Comparison of ENCODE assay signal across 18 cellular contexts in the genomic region with DNA sequence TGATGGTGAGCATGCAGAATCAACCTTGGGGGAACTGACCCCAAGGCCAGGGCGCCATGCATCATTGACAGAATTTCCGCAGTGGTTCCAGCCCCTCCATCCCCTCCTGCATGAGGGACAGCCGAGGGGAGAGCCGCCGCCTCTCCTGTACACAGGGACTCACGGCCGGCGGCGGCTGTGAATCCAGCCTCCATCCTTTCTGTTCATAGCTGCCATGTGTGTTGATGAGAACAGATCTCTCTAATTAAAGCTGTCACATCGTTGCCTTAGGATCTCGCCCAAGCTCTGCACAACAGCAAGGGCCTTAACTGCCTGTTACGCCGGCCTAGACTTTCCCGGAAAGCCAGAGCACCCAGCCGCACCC.
DNase-seq lines count a peak whose midpoint lies in the region; ATAC-seq and TF ChIP-seq lines count a peak whose summit lies in the region.
"Had no signal": no experiment of that assay in that cellular context is flagged by ENCODE, and none has a peak within 500 bp of the region (broad histone marks: within the 10 kb centered on the region; RNA-seq: fewer than 3 reads in every experiment).

No MANE protein-coding gene starts in this region.

- H3K27me3 Mint-ChIP-seq in HFFc6 (ENCODE audit: insufficient read depth), result peaks cover 11% of the 10 kb centered on the region

- H3K4me2 ChIP-seq in SK-N-SH (no peak overlapping the region), neural cell (ENCODE audit: low read length) (no peak overlapping the region), osteoblast (ENCODE audit: insufficient read depth, low read length) (no peak overlapping the region)
- H3K4me2 ChIP-seq: A549; BLaER1 treated with 17β-estradiol and CSF1 and Interleukin-3, amounts not matched to agents 10 nM and 100 nM had no signal

- DNase-seq in SK-N-SH, result peak; percentile 59
- peak; percentile 84 for DNase-seq in osteoblast (ENCODE audit: insufficient read length, low spot score, missing footprints)
- no peak for DNase-seq in HT-29 (ENCODE audit: low spot score)
- no peak for DNase-seq in HFFc6
- DNase-seq: Caco-2; Calu3; CD4-positive, alpha-beta T cell; CD8-positive, alpha-beta T cell; DMS79 treated with DMSO at 0.1 percent for 48 hours; GF-D8 had no signal

- H3K36me3 ChIP-seq in SK-N-SH (replicated peaks in 1 of 2; ENCODE audit: control insufficient read depth in 1 of 2, insufficient read depth in 2 of 2, low read length in 1 of 2) (no peaks in the 10 kb centered on the region), neural cell (ENCODE audit: insufficient read depth, low read length) (no peaks in the 10 kb centered on the region), osteoblast (ENCODE audit: insufficient read depth, low read length) (no peaks in the 10 kb centered on the region)
- H3K36me3 ChIP-seq: BLaER1 treated with 17β-estradiol and CSF1 and Interleukin-3, amounts not matched to agents 10 nM and 100 nM had no signal

- H4K20me1 ChIP-seq in SK-N-SH (ENCODE audit: insufficient read depth) (no peaks in the 10 kb centered on the region), neural cell (ENCODE audit: insufficient read depth) (no peaks in the 10 kb centered on the region), osteoblast (ENCODE audit: insufficient read depth, low read length) (no peaks in the 10 kb centered on the region)

- H3K9me3 ChIP-seq in SK-N-SH (no peaks in the 10 kb centered on the region), neural cell (ENCODE audit: low read length) (no peaks in the 10 kb centered on the region), osteoblast (ENCODE audit: low read depth, low read length) (no peaks in the 10 kb centered on the region)
- H3K9me3 ChIP-seq: A549; BLaER1 treated with 17β-estradiol and CSF1 and Interleukin-3, amounts not matched to agents 10 nM and 100 nM; Caco-2 had no signal

- no peaks in the 10 kb centered on the region for H3K4me1 Mint-ChIP-seq in HFFc6 (ENCODE audit: low read depth)
- H3K4me1 Mint-ChIP-seq: B cell had no signal

- POLR2A ChIA-PET in SK-N-SH (lab: Yijun Ruan, JAX), result interaction anchor here (1.0 kb wide), 1 partner anchor 17 kb away, joined by 3 read pairs; no protein-coding TSS in a partner anchor

- H3K4me3 Mint-ChIP-seq in HFFc6, result no peak overlapping the region
- H3K4me3 Mint-ChIP-seq: B cell; CD4-positive, alpha-beta T cell; CD8-positive, alpha-beta T cell had no signal

- H3K9me2 ChIP-seq in SK-N-SH (no peaks in the 10 kb centered on the region), neural cell (ENCODE audit: insufficient read depth, low read length) (no peaks in the 10 kb centered on the region)

- H3F3A ChIP-seq in SK-N-SH (replicated peaks; ENCODE audit: insufficient read depth), result no peaks in the 10 kb centered on the region
- no peaks in the 10 kb centered on the region for H3F3A ChIP-seq in neural cell (ENCODE audit: insufficient read depth, low read length, poor library complexity, severe bottlenecking)

- H3K4me1 ChIP-seq in SK-N-SH (ENCODE audit: control insufficient read depth in 1 of 2, insufficient read depth in 2 of 2, low read depth in 1 of 2, low read length in 1 of 2) (peaks cover 0 to 38% of the 10 kb centered on the region in 2 experiments; a peak in 1 of 4 replicates), osteoblast (ENCODE audit: insufficient read depth, low read length) (no peaks in the 10 kb centered on the region)
- H3K4me1 ChIP-seq: A549, Caco-2 had no signal

- H3K9ac ChIP-seq in SK-N-SH (no peak overlapping the region), neural cell (ENCODE audit: low read length) (no peak overlapping the region)
- H3K9ac ChIP-seq: BLaER1 treated with 17β-estradiol and CSF1 and Interleukin-3, amounts not matched to agents 10 nM and 100 nM had no signal

- no peak overlapping the region; a peak in 1 of 4 replicates for H3K27ac ChIP-seq in SK-N-SH (ENCODE audit: low read depth in 2 of 2, low read length in 1 of 2)
- H3K27ac ChIP-seq in neural cell (ENCODE audit: low read length), result peak overlapping the region; percentile 53
- no peak overlapping the region for H3K27ac ChIP-seq in osteoblast (ENCODE audit: low read depth, low read length)
- H3K27ac ChIP-seq: 22Rv1; A549; BLaER1 treated with 17β-estradiol and CSF1 and Interleukin-3, amounts not matched to agents 10 nM and 100 nM; C4-2B had no signal

- H2AFZ ChIP-seq in SK-N-SH (ENCODE audit: low read depth) (no peak overlapping the region), neural cell (ENCODE audit: low read depth, low read length) (no peak overlapping the region), osteoblast (ENCODE audit: low read length) (no peak overlapping the region)

- TF ChIP-seq EP300 in SK-N-SH (IDR thresholded peaks at IDR 0.05; ENCODE audit: borderline replicate concordance in 1 of 2, low read depth in 1 of 2, low read length in 1 of 2) (no peak), neural cell (conservative IDR thresholded peaks at IDR 0.05; ENCODE audit: poor library complexity, severe bottlenecking) (no peak)

- no peak overlapping the region for H3K27ac Mint-ChIP-seq in HFFc6
- H3K27ac Mint-ChIP-seq: B cell; CD4-positive, alpha-beta T cell; CD8-positive, alpha-beta T cell had no signal

- CTCF ChIA-PET in SK-N-SH (lab: Yijun Ruan, JAX), result interaction anchor here (1.2 to 2.6 kb wide), 2 partner anchors 10 to 331 kb away, joined by 3 to 9 read pairs; no protein-coding TSS in a partner anchor

- TF ChIP-seq CTCF in SK-N-SH (IDR thresholded peaks at IDR 0.05), result no peak
- TF ChIP-seq CTCF in neural cell (IDR thresholded peaks at IDR 0.05; ENCODE audit: poor library complexity, severe bottlenecking), result no peak
- TF ChIP-seq CTCF in osteoblast (IDR thresholded peaks at IDR 0.05; ENCODE audit: extremely low read depth, low read depth, low read length), result no peak
- TF ChIP-seq CTCF in HFFc6 (IDR thresholded peaks at IDR 0.05), result no peak

- ATAC-seq in SK-N-SH treated with all-trans-retinoic acid at 6 μM for 48 hours, result no peak
- ATAC-seq in HG03469 (IDR thresholded peaks at IDR 0.05; ENCODE audit: unreplicated experiment), result no peak
- ATAC-seq: A549; CD8-positive, alpha-beta T cell had no signal

- no peaks in the 10 kb centered on the region for H3K36me3 Mint-ChIP-seq in HFFc6 (ENCODE audit: low read depth)
- H3K36me3 Mint-ChIP-seq: CD8-positive, alpha-beta T cell had no signal

- no peak for TF ChIP-seq RAD21 in SK-N-SH (IDR thresholded peaks at IDR 0.05; ENCODE audit: low read length)
- no peak for TF ChIP-seq RAD21 in neural cell (conservative IDR thresholded peaks at IDR 0.05)

- H3K79me2 ChIP-seq in SK-N-SH (ENCODE audit: insufficient read depth) (no peaks in the 10 kb centered on the region), neural cell (replicated peaks; ENCODE audit: insufficient read depth, low read length) (no peaks in the 10 kb centered on the region), osteoblast (ENCODE audit: insufficient read depth, low read length) (no peaks in the 10 kb centered on the region)

- no peaks in the 10 kb centered on the region for H3K9me3 Mint-ChIP-seq in HFFc6
- H3K9me3 Mint-ChIP-seq: CD4-positive, alpha-beta T cell; CD8-positive, alpha-beta T cell had no signal

- H3K27me3 ChIP-seq in SK-N-SH (ENCODE audit: insufficient read depth) (no peaks in the 10 kb centered on the region), neural cell (ENCODE audit: insufficient read depth, low read depth, low read length) (no peaks in the 10 kb centered on the region), osteoblast (ENCODE audit: insufficient read depth, low read length) (no peaks in the 10 kb centered on the region)

- WGBS in SK-N-SH (ENCODE audit: low lambda C conversion rate), result 39% methylated on average over 3 of the region's 15 CpGs

- no peak overlapping the region for H3K4me3 ChIP-seq in SK-N-SH (ENCODE audit: low read depth in 2 of 2, low read length in 1 of 2)
- H3K4me3 ChIP-seq in neural cell (ENCODE audit: low read length), result no peak overlapping the region
- no peak overlapping the region for H3K4me3 ChIP-seq in osteoblast (ENCODE audit: insufficient read depth, low read length)
- H3K4me3 ChIP-seq: A549; BLaER1 treated with 17β-estradiol and CSF1 and Interleukin-3, amounts not matched to agents 10 nM and 100 nM had no signal

TF ChIP-seq in SK-N-SH, 30 proteins besides CTCF, POLR2A, EP300 and RAD21 (continues in another document):
- no peak for TF ChIP-seq NRF1 (IDR thresholded peaks at IDR 0.05; ENCODE audit: low read depth, low read length)
- TF ChIP-seq FOXJ3 (CRISPR knock-in tag; IDR thresholded peaks at IDR 0.05), result no peak
- no peak for TF ChIP-seq IRF3 (IDR thresholded peaks at IDR 0.05; ENCODE audit: low read depth, low read length)

TF ChIP-seq in SK-N-SH treated with all-trans-retinoic acid at 6 μM for 48 hours, 23 proteins besides CTCF, POLR2A, EP300 and RAD21 (continues in another document):
- TF ChIP-seq, protein P1, sequence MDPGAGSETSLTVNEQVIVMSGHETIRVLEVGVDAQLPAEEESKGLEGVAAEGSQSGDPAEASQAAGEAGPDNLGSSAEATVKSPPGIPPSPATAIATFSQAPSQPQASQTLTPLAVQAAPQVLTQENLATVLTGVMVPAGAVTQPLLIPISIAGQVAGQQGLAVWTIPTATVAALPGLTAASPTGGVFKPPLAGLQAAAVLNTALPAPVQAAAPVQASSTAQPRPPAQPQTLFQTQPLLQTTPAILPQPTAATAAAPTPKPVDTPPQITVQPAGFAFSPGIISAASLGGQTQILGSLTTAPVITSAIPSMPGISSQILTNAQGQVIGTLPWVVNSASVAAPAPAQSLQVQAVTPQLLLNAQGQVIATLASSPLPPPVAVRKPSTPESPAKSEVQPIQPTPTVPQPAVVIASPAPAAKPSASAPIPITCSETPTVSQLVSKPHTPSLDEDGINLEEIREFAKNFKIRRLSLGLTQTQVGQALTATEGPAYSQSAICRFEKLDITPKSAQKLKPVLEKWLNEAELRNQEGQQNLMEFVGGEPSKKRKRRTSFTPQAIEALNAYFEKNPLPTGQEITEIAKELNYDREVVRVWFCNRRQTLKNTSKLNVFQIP (CRISPR knock-in tag; IDR thresholded peaks at IDR 0.05; ENCODE audit: borderline replicate concordance, low read depth), result no peak

TF ChIP-seq in neural cell, 6 proteins besides CTCF, POLR2A, EP300 and RAD21 (continues in another document):
- no peak for TF ChIP-seq POLR2AphosphoS5 (IDR thresholded peaks at IDR 0.05)
- TF ChIP-seq MXI1 (conservative IDR thresholded peaks at IDR 0.05; ENCODE audit: poor library complexity, severe bottlenecking), result no peak
- no peak for TF ChIP-seq EZH2 (IDR thresholded peaks at IDR 0.05; ENCODE audit: borderline replicate concordance, insufficient read depth, low read length, poor library complexity, severe bottlenecking)

Comparison
In these comparisons a context has a peak if more than half of its experiments do, and no peak if none do; other contexts are left out.
1. DNase-seq: peak in SK-N-SH (single experiment) and osteoblast (single experiment); none in HT-29 (single experiment) and HFFc6 (single experiment).